ENCODE assay signal across 12 cellular contexts in genomic region chr20:33991498-33991897, GRCh38. TPM values are rescaled to one million over a fixed set of nuclear protein-coding genes. Genes with fewer than 3 reads are reported as not detected.
DNase-seq lines count a peak whose midpoint lies in the region; ATAC-seq and TF ChIP-seq lines count a peak whose summit lies in the region.
"Had no signal": no experiment of that assay in that cellular context is flagged by ENCODE, and none has a peak within 500 bp of the region (broad histone marks: within the 10 kb centered on the region; RNA-seq: fewer than 3 reads in every experiment).

No MANE protein-coding gene starts in this region.

- no peaks in the 10 kb centered on the region for H3F3A ChIP-seq in OCI-LY1 (ENCODE audit: insufficient read depth, low read length)

- peak overlapping the region; percentile 98 for H3K4me3 Mint-ChIP-seq in activated CD8-positive, alpha-beta memory T cell treated with anti-CD3 and anti-CD28 coated beads, Interleukin-2, amount 10 ng/mL, durations not matched to agents 7 days and 5 days
- H3K4me3 Mint-ChIP-seq in dendritic cell treated with granulocyte-macrophage colony-stimulating factor and Interleukin-4, amounts not matched to agents 40 ng/mL and 50 ng/mL, for 4 days = peak overlapping the region; percentile 39

- peaks cover 39% of the 10 kb centered on the region for H3K4me1 Mint-ChIP-seq in activated CD8-positive, alpha-beta memory T cell treated with anti-CD3 and anti-CD28 coated beads, Interleukin-2, amount 10 ng/mL, durations not matched to agents 7 days and 5 days
- peaks cover 37% of the 10 kb centered on the region for H3K4me1 Mint-ChIP-seq in dendritic cell treated with granulocyte-macrophage colony-stimulating factor and Interleukin-4, amounts not matched to agents 40 ng/mL and 50 ng/mL, for 4 days (ENCODE audit: low read depth)

- H3K79me2 ChIP-seq in OCI-LY1 (ENCODE audit: insufficient read depth, low read length) = peaks cover 25% of the 10 kb centered on the region

- H3K9ac ChIP-seq in OCI-LY1 (ENCODE audit: low read length) (no peak overlapping the region), skeletal muscle satellite cell (ENCODE audit: low read depth, low read length) (no peak overlapping the region)

- no peak for ATAC-seq in activated CD8-positive, alpha-beta memory T cell treated with anti-CD3 and anti-CD28 coated beads, Interleukin-2, amount 10 ng/mL, durations not matched to agents 7 days and 5 days
- ATAC-seq in heart left ventricle (no peak), left colon (no peak)

- H3K9me3 ChIP-seq in OCI-LY1 (ENCODE audit: low read length) (no peaks in the 10 kb centered on the region), skeletal muscle satellite cell (replicated peaks; ENCODE audit: low read length) (no peaks in the 10 kb centered on the region), heart left ventricle (no peaks in the 10 kb centered on the region)
- H3K9me3 ChIP-seq: adrenal gland, suprapubic skin had no signal

- no peak overlapping the region for H3K27ac Mint-ChIP-seq in activated CD8-positive, alpha-beta memory T cell treated with anti-CD3 and anti-CD28 coated beads, Interleukin-2, amount 10 ng/mL, durations not matched to agents 7 days and 5 days
- H3K27ac Mint-ChIP-seq in dendritic cell treated with granulocyte-macrophage colony-stimulating factor and Interleukin-4, amounts not matched to agents 40 ng/mL and 50 ng/mL, for 4 days = no peak overlapping the region

- H3K4me3 ChIP-seq in OCI-LY1 (ENCODE audit: low read depth, low read length, poor library complexity, severe bottlenecking) (peak overlapping the region; percentile 88), skeletal muscle satellite cell (ENCODE audit: low read length) (no peak overlapping the region), heart left ventricle (no peak overlapping the region)

- no peak overlapping the region for H3K27ac ChIP-seq in OCI-LY1 (ENCODE audit: low read depth, low read length, poor library complexity, severe bottlenecking)
- no peak overlapping the region for H3K27ac ChIP-seq in heart left ventricle
- H3K27ac ChIP-seq: adrenal gland, suprapubic skin had no signal

- H3K36me3 ChIP-seq in OCI-LY1 (ENCODE audit: insufficient read depth, low read length) (peaks cover 8% of the 10 kb centered on the region; the same call in 1 of the 2 replicates), skeletal muscle satellite cell (ENCODE audit: insufficient read depth, low read length) (peaks cover 4% of the 10 kb centered on the region), heart left ventricle (no peaks in the 10 kb centered on the region)
- H3K36me3 ChIP-seq: adrenal gland, suprapubic skin had no signal

- H3K9me3 Mint-ChIP-seq in activated CD8-positive, alpha-beta memory T cell treated with anti-CD3 and anti-CD28 coated beads, Interleukin-2, amount 10 ng/mL, durations not matched to agents 7 days and 5 days (ENCODE audit: low read depth) = no peaks in the 10 kb centered on the region
- no peaks in the 10 kb centered on the region for H3K9me3 Mint-ChIP-seq in dendritic cell treated with granulocyte-macrophage colony-stimulating factor and Interleukin-4, amounts not matched to agents 40 ng/mL and 50 ng/mL, for 4 days

- no peak for DNase-seq in activated CD8-positive, alpha-beta memory T cell treated with anti-CD3 and anti-CD28 coated beads, Interleukin-2, amount 10 ng/mL, durations not matched to agents 7 days and 5 days
- no peak for DNase-seq in activated CD8-positive, alpha-beta memory T cell treated with anti-CD3 and anti-CD28 coated beads for 24 hours
- DNase-seq in NCI-H128 (lab: John Stamatoyannopoulos, UW; ENCODE audit: unreplicated experiment) (no peak), heart left ventricle (no peak), left colon (no peak)
- DNase-seq: adrenal gland; NCI-H187 treated with DMSO at 0.1 percent for 48 hours; stimulated activated CD4-positive, alpha-beta T cell treated with anti-CD3 and anti-CD28 coated beads, Interleukin-2, amount 100 ng/mL, for 24 hours had no signal

- H3K4me2 ChIP-seq in OCI-LY1 (ENCODE audit: low read length) (peak overlapping the region; percentile 96), skeletal muscle satellite cell (ENCODE audit: low read length) (peak overlapping the region; percentile 90)

- H4K20me1 ChIP-seq in OCI-LY1 (ENCODE audit: insufficient read depth, low read length) = peaks cover 5% of the 10 kb centered on the region; the same call in 1 of the 2 replicates

- no peaks in the 10 kb centered on the region for H3K9me2 ChIP-seq in OCI-LY1 (ENCODE audit: low read depth, low read length)

- TF ChIP-seq POLR2A in heart left ventricle (IDR thresholded peaks at IDR 0.05) = no peak

- intact Hi-C loops in dendritic cell treated with granulocyte-macrophage colony-stimulating factor and Interleukin-4, amounts not matched to agents 40 ng/mL and 50 ng/mL, for 4 days (cut with micrococcal nuclease) = loop anchor here (5.0 to 10.0 kb wide), 2 partner anchors 121 to 327 kb away; partner anchors contain the start of genes ACTL10, C20orf144 and EIF2S2
- intact Hi-C loops in heart left ventricle (cut with DNase I) (loop anchor here in 9 of 10 donors (5.0 to 10.0 kb wide), 10 partner anchors 46 to 307 kb away; partner anchors contain the start of genes CHMP4B (in 1 of the 9), E2F1 (in 1 of the 9), EIF2S2 (in 1 of the 9) and ZNF341 (in 1 of the 9)), left colon (cut with DNase I, micrococcal nuclease) (no loop called here)

- H3K36me3 Mint-ChIP-seq in activated CD8-positive, alpha-beta memory T cell treated with anti-CD3 and anti-CD28 coated beads, Interleukin-2, amount 10 ng/mL, durations not matched to agents 7 days and 5 days = peaks cover 17% of the 10 kb centered on the region
- H3K36me3 Mint-ChIP-seq in dendritic cell treated with granulocyte-macrophage colony-stimulating factor and Interleukin-4, amounts not matched to agents 40 ng/mL and 50 ng/mL, for 4 days (ENCODE audit: low read depth) = peaks cover 27% of the 10 kb centered on the region

- H3K4me1 ChIP-seq in OCI-LY1 (ENCODE audit: insufficient read depth, low read length, severe bottlenecking) (peaks cover 34% of the 10 kb centered on the region), skeletal muscle satellite cell (ENCODE audit: control insufficient read depth, insufficient read depth, low read length) (peaks cover 25% of the 10 kb centered on the region), heart left ventricle (peaks cover 0 to 41% (median 23%) of the 10 kb centered on the region in 12 donors)

- WGBS in heart left ventricle, 4 donors = 95 to 100% (median 97%) methylated on average over 6 of the region's 6 CpGs

- no peaks in the 10 kb centered on the region for H3K27me3 ChIP-seq in OCI-LY1 (ENCODE audit: insufficient read depth, low read length)
- H3K27me3 ChIP-seq in skeletal muscle satellite cell (ENCODE audit: control insufficient read depth, insufficient read depth, low read length) = no peaks in the 10 kb centered on the region
- no peaks in the 10 kb centered on the region for H3K27me3 ChIP-seq in heart left ventricle
- H3K27me3 ChIP-seq: adrenal gland, suprapubic skin had no signal

- no peak overlapping the region for H2AFZ ChIP-seq in OCI-LY1 (ENCODE audit: low read length)

- no peak for TF ChIP-seq CTCF in OCI-LY1 (IDR thresholded peaks at IDR 0.05; ENCODE audit: low read length)
- no peak for TF ChIP-seq CTCF in heart left ventricle (IDR thresholded peaks at IDR 0.05)

- no peaks in the 10 kb centered on the region for H3K27me3 Mint-ChIP-seq in activated CD8-positive, alpha-beta memory T cell treated with anti-CD3 and anti-CD28 coated beads, Interleukin-2, amount 10 ng/mL, durations not matched to agents 7 days and 5 days
- no peaks in the 10 kb centered on the region for H3K27me3 Mint-ChIP-seq in dendritic cell treated with granulocyte-macrophage colony-stimulating factor and Interleukin-4, amounts not matched to agents 40 ng/mL and 50 ng/mL, for 4 days

- CTCF ChIA-PET in activated CD8-positive, alpha-beta memory T cell treated with anti-CD3 and anti-CD28 coated beads, Interleukin-2, amount 10 ng/mL, durations not matched to agents 7 days and 5 days (lab: Charles Lee) = interaction anchor here (1.2 to 3.0 kb wide), 2 partner anchors 11 to 30 kb away, joined by 4 to 8 read pairs; no protein-coding TSS in a partner anchor

RNA-seq across cellular contexts. Expression of gene RALY, which starts 2.2 kb away (rescaled TPM):
- 100 to 1,000 TPM; 177 to 221 TPM for total RNA-seq in activated CD8-positive, alpha-beta memory T cell treated with anti-CD3 and anti-CD28 coated beads, Interleukin-2, amount 10 ng/mL, durations not matched to agents 7 days and 5 days
- 56.3 and 71.2 TPM in 2 replicates for total RNA-seq in skeletal muscle satellite cell (2012; rRNA removed)
- total RNA-seq in heart left ventricle (100 to 1,000 TPM in 7 of 9 donors, 10 to 100 TPM in 2; 99.2 to 148 (median 106) TPM), left colon (100 to 1,000 TPM; 190 to 191 TPM)
- 100 to 1,000 TPM; 130 to 210 TPM for polyA plus RNA-seq in heart left ventricle

Comparison
In these comparisons a context has a peak if more than half of its experiments do, and no peak if none do; other contexts are left out.
1. intact Hi-C loops: an anchor here in dendritic cell treated with granulocyte-macrophage colony-stimulating factor and Interleukin-4, amounts not matched to agents 40 ng/mL and 50 ng/mL, for 4 days (5.0 to 10.0 kb wide) and heart left ventricle (5.0 to 10.0 kb wide); none called in left colon.